ENCODE assay signal across 8 cellular contexts in genomic region chr6:155528982-155529453, GRCh38.
A peak's percentile ranks its signal among the peaks of the same experiment; 100 is the strongest.
DNase-seq lines count a peak whose midpoint lies in the region; ATAC-seq and TF ChIP-seq lines count a peak whose summit lies in the region.

No MANE protein-coding gene starts in this region.

- no peak for TF ChIP-seq CTCF in cardiac fibroblast (IDR thresholded peaks at IDR 0.05; ENCODE audit: low read depth, low read length)
- TF ChIP-seq CTCF in parathyroid adenoma (IDR thresholded peaks at IDR 0.05), result no peak

- no peak overlapping the region for H3K9ac ChIP-seq in parathyroid adenoma

- DNase-seq in M059J (ENCODE audit: low read depth) (peak; percentile 95), cardiac fibroblast (ENCODE audit: low read depth in 2 of 2) (peak; percentile 95 to 98), RPMI8226 (no peak), LoVo (ENCODE audit: low spot score) (no peak)
- no peak for DNase-seq in activated CD8-positive, alpha-beta memory T cell treated with anti-CD3 and anti-CD28 coated beads, Interleukin-2, amount 50 U/mL, for 4 hours

- no peaks in the 10 kb centered on the region for H3K9me3 ChIP-seq in parathyroid adenoma (ENCODE audit: control insufficient read depth, low read length)

- H3K4me1 ChIP-seq in parathyroid adenoma, result no peaks in the 10 kb centered on the region

- H3K4me3 ChIP-seq in cardiac fibroblast (replicated peaks in 1 of 2; ENCODE audit: low read depth in 2 of 2, low read length in 2 of 2) (no peak overlapping the region), parathyroid adenoma (ENCODE audit: low read depth, low read length) (no peak overlapping the region)

- no peak overlapping the region for H3K27ac ChIP-seq in parathyroid adenoma

- ATAC-seq in GM18502 (IDR thresholded peaks at IDR 0.05; ENCODE audit: poor library complexity, unreplicated experiment), result peak; percentile 81
- ATAC-seq in GM21723 (IDR thresholded peaks at IDR 0.05; ENCODE audit: unreplicated experiment), result no peak

- no peaks in the 10 kb centered on the region for H3K27me3 ChIP-seq in parathyroid adenoma (ENCODE audit: control insufficient read depth, insufficient read depth, low read length)

- H3K4me2 ChIP-seq in parathyroid adenoma (ENCODE audit: low read length), result no peak overlapping the region

- no peaks in the 10 kb centered on the region for H3K36me3 ChIP-seq in parathyroid adenoma (ENCODE audit: control insufficient read depth, insufficient read depth, low read length)

- H2AFZ ChIP-seq in parathyroid adenoma, result peak overlapping the region; percentile 35

- no peaks in the 10 kb centered on the region for H3K79me2 ChIP-seq in parathyroid adenoma

Comparison
In these comparisons a context has a peak if more than half of its experiments do, and no peak if none do; other contexts are left out.
1. DNase-seq: peak in M059J (single experiment) and cardiac fibroblast (2 of 2); none in activated CD8-positive, alpha-beta memory T cell treated with anti-CD3 and anti-CD28 coated beads, Interleukin-2, amount 50 U/mL, for 4 hours (single experiment), RPMI8226 (single experiment) and LoVo (single experiment).